In genomic region chr3:171049831-171050444, GRCh38 we compare ENCODE assay signal across 8 cellular contexts. TPM values are rescaled to one million over a fixed set of nuclear protein-coding genes. Genes with fewer than 3 reads are reported as not detected.
DNase-seq lines count a peak whose midpoint lies in the region; ATAC-seq and TF ChIP-seq lines count a peak whose summit lies in the region.

No MANE protein-coding gene starts in this region.

- H3K27me3 ChIP-seq in right lobe of liver (no peaks in the 10 kb centered on the region), testis (no peaks in the 10 kb centered on the region)

- 11% methylated on average over 6 of the region's 6 CpGs for WGBS in right lobe of liver (ENCODE audit: insufficient coverage, low coverage, low lambda C conversion rate, missing lambda C conversion rate)
- WGBS in testis, 2 donors: 54 to 59% methylated on average over 6 of the region's 6 CpGs

- H3K27ac ChIP-seq in coronary artery (no peak overlapping the region), right lobe of liver (no peak overlapping the region), testis (no peak overlapping the region)

- no peak overlapping the region for H3K4me3 ChIP-seq in coronary artery
- H3K4me3 ChIP-seq in right lobe of liver: no peak overlapping the region
- H3K4me3 ChIP-seq in testis: no peak overlapping the region

- DNase-seq in AG08396 (ENCODE audit: low spot score) (peak; percentile 57), GM13977 (ENCODE audit: low spot score) (peak; percentile 53), NCI-H1930 (lab: John Stamatoyannopoulos, UW) (peak; percentile 19 to 20), UCSD-AML1 (lab: John Stamatoyannopoulos, UW; ENCODE audit: unreplicated experiment) (peak; percentile 25), coronary artery (ENCODE audit: low spot score) (no peak), right lobe of liver (peak; percentile 51 to 69 (median 67)), testis (peak; percentile 55)

- ATAC-seq in HG02763 (IDR thresholded peaks at IDR 0.05; ENCODE audit: unreplicated experiment) (peak; percentile 76), right lobe of liver (peak; percentile 61 to 79 (median 68))

- TF ChIP-seq POLR2A in right lobe of liver (IDR thresholded peaks at IDR 0.05) (no peak), testis (IDR thresholded peaks at IDR 0.05) (no peak)

- H3K4me1 ChIP-seq in right lobe of liver: peaks cover 0 to 18% (median 2%) of the 10 kb centered on the region in 4 donors
- no peaks in the 10 kb centered on the region for H3K4me1 ChIP-seq in testis

- no peaks in the 10 kb centered on the region for H3K9me3 ChIP-seq in right lobe of liver
- no peaks in the 10 kb centered on the region for H3K9me3 ChIP-seq in testis

- H3K36me3 ChIP-seq in right lobe of liver: no peaks in the 10 kb centered on the region
- no peaks in the 10 kb centered on the region for H3K36me3 ChIP-seq in testis (ENCODE audit: low read depth, missing control alignments)

- intact Hi-C loops in right lobe of liver (cut with DNase I): loop anchor here in 1 of 2 donors (5.0 to 10.0 kb wide), 2 partner anchors 115 to 517 kb away; no protein-coding TSS in a partner anchor
- intact Hi-C loops in testis (cut with DNase I; ENCODE audit: low total_unique reads): no loop called here

- TF ChIP-seq CTCF in GM13977 (IDR thresholded peaks at IDR 0.05; ENCODE audit: extremely low read depth, insufficient read depth, missing control alignments): peak; percentile 44
- peak; percentile 50 for TF ChIP-seq CTCF in coronary artery (IDR thresholded peaks at IDR 0.05)
- TF ChIP-seq CTCF in right lobe of liver (IDR thresholded peaks at IDR 0.05): peak; percentile 69 to 77 (median 73)
- peak; percentile 19 to 40 (median 20) for TF ChIP-seq CTCF in testis (IDR thresholded peaks at IDR 0.05)

- in situ Hi-C loops in GM13977 (cut with MboI; ENCODE audit: low pct_unique_long_range_greater_than_20kb, low sequenced_read_pairs, unreplicated experiment): no loop called here

RNA-seq across cellular contexts. Expression of gene SLC2A2, which starts 23.4 kb away (rescaled TPM):
- 100 to 1,000 TPM; 162 to 465 (median 276) TPM for total RNA-seq in right lobe of liver
- total RNA-seq in testis: not detected
- polyA plus RNA-seq in testis (ENCODE audit: insufficient read depth, low read depth, low replicate concordance): 0.12 TPM

Comparison
In these comparisons a context has a peak if more than half of its experiments do, and no peak if none do; other contexts are left out.
1. CTCF ChIP-seq: peak in every context shown above with its lines; median percentile 73 in right lobe of liver; 50 in coronary artery; 44 in GM13977; 20 in testis.
2. RNA of gene SLC2A2, which starts 23.4 kb away (total RNA-seq): 162 to 465 TPM in right lobe of liver; not detected in testis; every median in the first group is over 100 times any median in the second.